12 cellular contexts compared by ENCODE assay signal in the genomic region with DNA sequence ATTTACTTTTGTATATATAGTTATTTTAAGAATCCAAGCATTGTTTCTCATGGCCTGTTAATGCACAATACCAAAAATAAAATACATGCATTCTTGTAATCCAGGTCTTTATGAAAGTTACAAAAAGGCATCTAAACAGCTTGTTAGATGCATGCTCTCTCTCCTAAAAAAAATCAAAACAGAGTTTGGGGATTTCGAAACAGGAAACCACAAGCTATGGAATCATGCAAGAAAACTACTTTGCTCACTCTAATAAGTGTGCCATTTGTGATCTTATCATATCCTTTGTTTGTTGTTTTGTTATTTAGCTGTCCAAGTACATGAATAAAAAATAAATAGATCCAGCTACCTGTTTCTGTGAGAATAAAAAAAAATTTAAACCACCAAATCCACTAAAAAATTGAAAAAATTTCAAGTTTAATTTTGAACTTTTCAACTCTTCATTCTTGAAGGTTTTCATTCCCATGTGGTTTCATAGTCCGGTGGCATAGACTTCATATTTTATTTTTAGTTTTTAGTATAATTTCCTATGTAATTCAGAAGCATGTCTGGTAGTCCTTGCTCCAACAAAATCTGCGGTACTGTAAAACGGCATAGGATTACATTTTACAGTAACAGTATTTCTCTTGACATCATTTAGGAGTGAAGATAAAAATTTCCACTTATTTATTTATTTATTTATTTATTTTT. TPM values are rescaled to one million over a fixed set of nuclear protein-coding genes. Genes with fewer than 3 reads are reported as not detected.
DNase-seq lines count a peak whose midpoint lies in the region; TF ChIP-seq lines count a peak whose summit lies in the region.
"Had no signal": no experiment of that assay in that cellular context is flagged by ENCODE, and none has a peak within 500 bp of the region (broad histone marks: within the 10 kb centered on the region; RNA-seq: fewer than 3 reads in every experiment).

No MANE protein-coding gene starts in this region.

- H2AFZ ChIP-seq in mesenchymal stem cell (ENCODE audit: low read depth, low read length): no peak overlapping the region

- TF ChIP-seq CTCF in astrocyte of the spinal cord (IDR thresholded peaks at IDR 0.05; ENCODE audit: low read depth, low read length): no peak

- H2BK15ac ChIP-seq in mesenchymal stem cell (ENCODE audit: low read depth, poor library complexity, severe bottlenecking): no peak overlapping the region

- H3K36me3 ChIP-seq in mesenchymal stem cell (ENCODE audit: control insufficient read depth in 1 of 2, insufficient read depth in 2 of 2, low read depth in 1 of 2, low read length in 2 of 2): no peaks in the 10 kb centered on the region
- H3K36me3 ChIP-seq: Peyer's patch had no signal

- no peak overlapping the region for H3K4me2 ChIP-seq in mesenchymal stem cell (ENCODE audit: low read length, poor library complexity, severe bottlenecking)

- no peak overlapping the region for H4K8ac ChIP-seq in mesenchymal stem cell (ENCODE audit: low read length)

- H3K27ac ChIP-seq in mesenchymal stem cell (ENCODE audit: low read length, poor library complexity, severe bottlenecking): no peak overlapping the region

- H3K9me3 ChIP-seq in mesenchymal stem cell (ENCODE audit: control insufficient read depth, low read length): no peaks in the 10 kb centered on the region
- H3K9me3 ChIP-seq: Peyer's patch, psoas muscle had no signal

- H3K4me3 ChIP-seq in astrocyte of the spinal cord (ENCODE audit: low read depth, low read length): no peak overlapping the region
- H3K4me3 ChIP-seq in mesenchymal stem cell (ENCODE audit: insufficient read depth in 1 of 2, low read depth in 1 of 2, low read length in 2 of 2): no peak overlapping the region

- 100% methylated on average over 2 of the region's 4 CpGs for WGBS in mesenchymal stem cell

- no peak overlapping the region for H3K4ac ChIP-seq in mesenchymal stem cell (ENCODE audit: low read depth in 1 of 2, low read length in 2 of 2)

- no peak overlapping the region for H2BK120ac ChIP-seq in mesenchymal stem cell (ENCODE audit: low read depth, low read length)

- H2BK12ac ChIP-seq in mesenchymal stem cell (ENCODE audit: low read length in 2 of 2): no peak overlapping the region

- DNase-seq in AG20443 (ENCODE audit: low spot score) (peak; percentile 63), HS-5 (ENCODE audit: low read depth) (peak; percentile 32), astrocyte of the spinal cord (ENCODE audit: low read depth, low spot score) (peak; percentile 37), mesenchymal stem cell (peak; percentile 67), NCI-H345 treated with DMSO at 0.1 percent for 48 hours (lab: John Stamatoyannopoulos, UW; ENCODE audit: unreplicated experiment) (no peak), NCI-H1930 (lab: John Stamatoyannopoulos, UW) (no peak), NCI-H446 (lab: John Stamatoyannopoulos, UW) (no peak), retina (no peak)
- DNase-seq: activated gamma-delta T cell treated with Interleukin-2 at 50 U/mL for 16 hours; Peyer's patch; stimulated activated CD4-positive, alpha-beta T cell treated with anti-CD3 and anti-CD28 coated beads, Interleukin-4, amount 100 ng/mL, for 24 hours had no signal

- H3K9ac ChIP-seq in mesenchymal stem cell (ENCODE audit: low read length): peak overlapping the region; percentile 11

- no peak overlapping the region for H3K18ac ChIP-seq in mesenchymal stem cell (ENCODE audit: low read depth in 1 of 2, low read length in 2 of 2)

- H2BK5ac ChIP-seq in mesenchymal stem cell (ENCODE audit: low read depth, low read length, poor library complexity, severe bottlenecking): no peak overlapping the region

- peaks cover 2% of the 10 kb centered on the region for H3K79me1 ChIP-seq in mesenchymal stem cell (replicated peaks; ENCODE audit: low read length, poor library complexity, severe bottlenecking)

- no peak overlapping the region for H4K91ac ChIP-seq in mesenchymal stem cell (ENCODE audit: low read length)

- H3K27me3 ChIP-seq in mesenchymal stem cell (ENCODE audit: control insufficient read depth in 1 of 2, insufficient read depth in 1 of 2, low read length in 2 of 2): peaks cover 0 to 7% of the 10 kb centered on the region in 2 experiments
- H3K27me3 ChIP-seq: Peyer's patch had no signal

- in situ Hi-C loops in astrocyte of the spinal cord (cut with HindIII; ENCODE audit: low sequenced_read_pairs): no loop called here

- H3K14ac ChIP-seq in mesenchymal stem cell (ENCODE audit: low read length in 2 of 2): no peak overlapping the region

- H3K4me1 ChIP-seq in mesenchymal stem cell (ENCODE audit: control insufficient read depth, insufficient read depth, low read depth, low read length): no peaks in the 10 kb centered on the region

- no peak overlapping the region for H3K23ac ChIP-seq in mesenchymal stem cell (ENCODE audit: low read length in 2 of 2)

- no peak overlapping the region for H2AK5ac ChIP-seq in mesenchymal stem cell (ENCODE audit: low read length, severe bottlenecking)

RNA-seq across cellular contexts. Expression of gene ATG4C, which starts 1.6 kb away (rescaled TPM):
- polyA plus RNA-seq in mesenchymal stem cell (2013, experiment 1 of 2): 3.1 TPM
- polyA plus RNA-seq in mesenchymal stem cell (2013, experiment 2 of 2): 3.2 TPM

Comparison
In these comparisons a context has a peak if more than half of its experiments do, and no peak if none do; other contexts are left out.
1. DNase-seq: peak in AG20443 (single experiment), HS-5 (single experiment), astrocyte of the spinal cord (single experiment) and mesenchymal stem cell (single experiment); none in NCI-H345 treated with DMSO at 0.1 percent for 48 hours (single experiment), NCI-H1930 (0 of 2), NCI-H446 (0 of 2) and retina (single experiment).